1 cellular context compared by ENCODE assay signal in genomic region chr1:107687846-107688753, GRCh38.
A peak's percentile ranks its signal among the peaks of the same experiment; 100 is the strongest.
TF ChIP-seq lines count a peak whose summit lies in the region.

No MANE protein-coding gene starts in this region.

TF ChIP-seq in HEK293, 187 proteins besides CTCF, POLR2A, EP300 and RAD21 (continued from another document and continues in another):
- TF ChIP-seq ZNF664 (tag by site-specific recombination; IDR thresholded peaks at IDR 0.05) (no peak), ZNF133 (tag by site-specific recombination; IDR thresholded peaks at IDR 0.05) (no peak), PRDM10 (tag by site-specific recombination; IDR thresholded peaks at IDR 0.05) (peak; percentile 77), ZNF623 (tag by site-specific recombination; IDR thresholded peaks at IDR 0.05) (no peak), ZNF341 (tag by site-specific recombination; IDR thresholded peaks at IDR 0.05; ENCODE audit: low read depth) (no peak), RBAK (tag by site-specific recombination; IDR thresholded peaks at IDR 0.05) (no peak), KLF16 (tag by site-specific recombination; IDR thresholded peaks at IDR 0.05) (no peak), ZNF157 (tag by site-specific recombination; IDR thresholded peaks at IDR 0.05) (no peak), ZBTB17 (tag by site-specific recombination; IDR thresholded peaks at IDR 0.05) (no peak), HIC1 (tag by site-specific recombination; IDR thresholded peaks at IDR 0.05) (no peak), ZNF707 (tag by site-specific recombination; IDR thresholded peaks at IDR 0.05) (no peak), ZNF837 (tag by site-specific recombination; IDR thresholded peaks at IDR 0.05) (no peak), ZNF423 (tag by site-specific recombination; IDR thresholded peaks at IDR 0.05) (no peak), ZNF214 (tag by site-specific recombination; IDR thresholded peaks at IDR 0.05; ENCODE audit: borderline replicate concordance) (no peak), ZNF148 (tag by site-specific recombination; IDR thresholded peaks at IDR 0.05; ENCODE audit: borderline replicate concordance) (no peak), HOXD13 (CRISPR knock-in tag; IDR thresholded peaks at IDR 0.05; ENCODE audit: borderline replicate concordance) (no peak), ZNF776 (tag by site-specific recombination; IDR thresholded peaks at IDR 0.05; ENCODE audit: borderline replicate concordance) (no peak), ZNF398 (tag by site-specific recombination; IDR thresholded peaks at IDR 0.05) (no peak), ZBTB26 (tag by site-specific recombination; optimal IDR thresholded peaks at IDR 0.05) (no peak), MYNN (tag by site-specific recombination; IDR thresholded peaks at IDR 0.05; ENCODE audit: borderline replicate concordance) (no peak), ZNF426 (tag by site-specific recombination; IDR thresholded peaks at IDR 0.05) (no peak), ZNF138 (tag by site-specific recombination; IDR thresholded peaks at IDR 0.05; ENCODE audit: borderline replicate concordance) (no peak), ZFHX2 (tag by site-specific recombination; conservative IDR thresholded peaks at IDR 0.05) (no peak), PRDM2 (tag by site-specific recombination; IDR thresholded peaks at IDR 0.05; ENCODE audit: borderline replicate concordance) (no peak), ZNF140 (tag by site-specific recombination; IDR thresholded peaks at IDR 0.05) (no peak), HOXA7 (CRISPR knock-in tag; IDR thresholded peaks at IDR 0.05; ENCODE audit: borderline replicate concordance) (no peak), TSHZ1 (tag by site-specific recombination; IDR thresholded peaks at IDR 0.05; ENCODE audit: borderline replicate concordance) (no peak), KLF7 (tag by site-specific recombination; IDR thresholded peaks at IDR 0.05; ENCODE audit: borderline replicate concordance) (no peak), ZNF302 (tag by site-specific recombination; IDR thresholded peaks at IDR 0.05; ENCODE audit: low read depth) (no peak), ZNF660 (tag by site-specific recombination; IDR thresholded peaks at IDR 0.05) (peak; percentile 16; the same call in 1 of the 2 replicates), PBX3 (CRISPR knock-in tag; IDR thresholded peaks at IDR 0.05) (no peak), ZNF266 (tag by site-specific recombination; IDR thresholded peaks at IDR 0.05; ENCODE audit: low read depth) (no peak), ZSCAN30 (tag by site-specific recombination; IDR thresholded peaks at IDR 0.05) (peak; percentile 47; the same call in 1 of the 2 replicates), SP2 (tag by site-specific recombination; IDR thresholded peaks at IDR 0.05) (no peak), ZNF324 (tag by site-specific recombination; IDR thresholded peaks at IDR 0.05) (0 out of 2 replicates have a peak, but pooled peaks have one; percentile 17), YY2 (tag by site-specific recombination; IDR thresholded peaks at IDR 0.05) (no peak), ZBTB1 (tag by site-specific recombination; IDR thresholded peaks at IDR 0.05) (no peak)
